ENCODE assay signal across 1 cellular context in genomic region chr1:17773626-17774326, GRCh38.
TF ChIP-seq lines count a peak whose summit lies in the region.

No MANE protein-coding gene starts in this region.

TF ChIP-seq in IMR-90, 13 proteins besides CTCF, POLR2A, EP300 and RAD21 (continued from another document):
- TF ChIP-seq MAFK (IDR thresholded peaks at IDR 0.05; ENCODE audit: low read depth, low read length) (no peak), SMC3 (IDR thresholded peaks at IDR 0.05; ENCODE audit: low read depth, low read length) (no peak), RCOR1 (IDR thresholded peaks at IDR 0.05; ENCODE audit: insufficient replicate concordance, low read length) (no peak)
